22 cellular contexts compared by ENCODE assay signal in the genomic region with DNA sequence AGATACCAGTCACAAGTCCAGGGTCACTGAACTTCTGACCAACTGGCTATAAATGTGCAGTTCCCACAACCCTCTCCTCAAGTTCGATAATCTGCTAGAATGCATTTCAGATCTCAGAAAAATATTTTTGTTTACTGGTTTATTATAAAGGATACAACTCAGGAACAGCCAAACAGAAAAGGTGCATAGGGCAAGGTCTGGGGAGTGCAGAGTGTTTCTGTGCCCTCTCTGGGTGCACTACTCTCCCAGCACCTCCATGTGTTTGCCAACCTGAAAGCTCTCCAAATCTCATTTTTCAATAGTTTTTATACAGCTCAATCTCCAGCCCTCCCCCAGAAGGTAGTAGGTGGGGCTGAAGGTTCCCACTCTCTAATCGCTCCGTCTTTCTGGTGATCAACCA.
"Had no signal": no experiment of that assay in that cellular context is flagged by ENCODE, and none has a peak within 500 bp of the region (broad histone marks: within the 10 kb centered on the region; RNA-seq: fewer than 3 reads in every experiment).

No MANE protein-coding gene starts in this region.

- H3K27me3 ChIP-seq: colonic mucosa, esophagus squamous epithelium, gastrocnemius medialis, heart right ventricle had no signal

- H3K36me3 ChIP-seq: colonic mucosa, esophagus squamous epithelium, gastrocnemius medialis, heart right ventricle, left ventricle myocardium inferior, lower lobe of right lung had no signal

- H3K27ac ChIP-seq: colonic mucosa, epithelial cell of prostate, esophagus squamous epithelium, gastrocnemius medialis, heart right ventricle, left ventricle myocardium inferior, lower lobe of right lung had no signal

- H3K4me3 ChIP-seq: colonic mucosa, esophagus squamous epithelium, gastrocnemius medialis, heart right ventricle, left ventricle myocardium inferior, lower lobe of right lung, mucosa of descending colon had no signal

- DNase-seq: colonic mucosa; cortex of kidney; effector CD8-positive, alpha-beta T cell; effector memory CD8-positive, alpha-beta T cell; endodermal cell; erythroblast; esophagus squamous epithelium; foreskin fibroblast; foreskin melanocyte; gastrocnemius medialis; glutamatergic neuron; head of caudate nucleus; heart right ventricle; hippocampal formation; left cardiac atrium; left ventricle myocardium inferior; lower lobe of right lung; mesenchymal stem cell; mucosa of descending colon; naive B cell had no signal

- ATAC-seq: effector memory CD8-positive, alpha-beta T cell; esophagus mucosa; gastrocnemius medialis; heart right ventricle; left cardiac atrium; lower lobe of right lung; mucosa of descending colon had no signal

- H3K4me1 ChIP-seq: colonic mucosa, esophagus squamous epithelium, gastrocnemius medialis, heart right ventricle, lower lobe of right lung had no signal

- H3K9me3 ChIP-seq: colonic mucosa, esophagus squamous epithelium, gastrocnemius medialis, heart right ventricle, left ventricle myocardium inferior, lower lobe of right lung, mucosa of descending colon had no signal
